In genomic region chr19:28880735-28881401, GRCh38 we compare ENCODE assay signal across 28 cellular contexts.
"Had no signal": no experiment of that assay in that cellular context is flagged by ENCODE, and none has a peak within 500 bp of the region (broad histone marks: within the 10 kb centered on the region; RNA-seq: fewer than 3 reads in every experiment).

No MANE protein-coding gene starts in this region.

- H3K27me3 Mint-ChIP-seq: activated naive CD8-positive, alpha-beta T cell; dendritic cell treated with granulocyte-macrophage colony-stimulating factor and Interleukin-4, amounts not matched to agents 40 ng/mL and 50 ng/mL, for 4 days had no signal

- H3K4me3 ChIP-seq: adrenal gland, ascending aorta, hepatocyte, lung, ovary, psoas muscle, right atrium auricular region, thyroid gland had no signal

- H3K4me1 ChIP-seq: adrenal gland, ascending aorta, foreskin keratinocyte, psoas muscle had no signal

- H3K27ac ChIP-seq: adrenal gland, ascending aorta, brain microvascular endothelial cell, foreskin keratinocyte, hepatocyte, neutrophil, ovary, psoas muscle, right atrium auricular region, thyroid gland had no signal

- H3K36me3 Mint-ChIP-seq: activated naive CD8-positive, alpha-beta T cell; immature natural killer cell; mesothelial cell of epicardium; natural killer cell had no signal

- H3K4me1 Mint-ChIP-seq: activated CD4-positive, alpha-beta T cell treated with anti-CD3 and anti-CD28 coated beads for 36 hours; activated T-helper 17 cell treated with anti-CD3 and anti-CD28 coated beads, Interleukin-2, amount 50 U/mL, for 72 hours; immature natural killer cell; natural killer cell had no signal

- H3K27ac Mint-ChIP-seq: activated B cell treated with CpG ODN at 0.5 μM for 24 hours; activated CD4-positive, alpha-beta T cell treated with anti-CD3 and anti-CD28 coated beads for 36 hours; activated naive CD8-positive, alpha-beta T cell; activated T-cell treated with anti-CD3 and anti-CD28 coated beads, Interleukin-2, amount 50 U/mL, for 24 hours; activated T-helper 17 cell treated with anti-CD3 and anti-CD28 coated beads, Interleukin-2, amount 50 U/mL, for 72 hours; dendritic cell treated with granulocyte-macrophage colony-stimulating factor and Interleukin-4, amounts not matched to agents 40 ng/mL and 50 ng/mL, for 4 days; mesothelial cell of epicardium; natural killer cell had no signal

- DNase-seq: activated B cell treated with CpG ODN at 0.5 μM for 24 hours; activated CD4-positive, alpha-beta T cell treated with anti-CD3 and anti-CD28 coated beads for 36 hours; activated CD4-positive, alpha-beta T cell treated with anti-CD3 and anti-CD28 coated beads, Interleukin-2, amount 50 U/mL, for 4 hours; activated CD8-positive, alpha-beta memory T cell treated with anti-CD3 and anti-CD28 coated beads for 24 hours; activated CD8-positive, alpha-beta memory T cell treated with anti-CD3 and anti-CD28 coated beads, Interleukin-2, amount 50 U/mL, for 4 hours; activated T-cell treated with anti-CD3 and anti-CD28 coated beads, Interleukin-2, amount 50 U/mL, for 24 hours; adrenal gland; brain microvascular endothelial cell; caudate nucleus; effector CD4-positive, alpha-beta T cell; foreskin keratinocyte; immature natural killer cell; natural killer cell; ovary; psoas muscle; stimulated activated CD4-positive, alpha-beta T cell treated with anti-CD3 and anti-CD28 coated beads, Interleukin-4, amount 100 ng/mL, for 4 hours; stimulated activated naive CD8-positive, alpha-beta T cell treated with anti-CD3 and anti-CD28 coated beads, Interleukin-15, Interleukin-2, amounts not matched to agents 100 U/mL and 50 U/mL, for 24 hours; T-helper 1 cell had no signal

- H3K36me3 ChIP-seq: adrenal gland, ascending aorta, brain microvascular endothelial cell, neutrophil, ovary, right atrium auricular region, thyroid gland had no signal

- H3K9me3 Mint-ChIP-seq: activated B cell treated with CpG ODN at 0.5 μM for 24 hours; activated T-cell treated with anti-CD3 and anti-CD28 coated beads, Interleukin-2, amount 50 U/mL, for 24 hours; activated T-helper 17 cell treated with anti-CD3 and anti-CD28 coated beads, Interleukin-2, amount 50 U/mL, for 72 hours; dendritic cell treated with granulocyte-macrophage colony-stimulating factor and Interleukin-4, amounts not matched to agents 40 ng/mL and 50 ng/mL, for 4 days; immature natural killer cell; mesothelial cell of epicardium; natural killer cell had no signal

- H3K4me3 Mint-ChIP-seq: activated B cell treated with CpG ODN at 0.5 μM for 24 hours; activated CD4-positive, alpha-beta T cell treated with anti-CD3 and anti-CD28 coated beads for 36 hours; activated naive CD8-positive, alpha-beta T cell; activated T-cell treated with anti-CD3 and anti-CD28 coated beads, Interleukin-2, amount 50 U/mL, for 24 hours; activated T-helper 17 cell treated with anti-CD3 and anti-CD28 coated beads, Interleukin-2, amount 50 U/mL, for 72 hours; dendritic cell treated with granulocyte-macrophage colony-stimulating factor and Interleukin-4, amounts not matched to agents 40 ng/mL and 50 ng/mL, for 4 days; immature natural killer cell; mesothelial cell of epicardium; natural killer cell had no signal

- H3K9me3 ChIP-seq: adrenal gland, ascending aorta, neutrophil, ovary, psoas muscle, right atrium auricular region, thyroid gland had no signal

- H3K27me3 ChIP-seq: adrenal gland, ascending aorta, brain microvascular endothelial cell, foreskin keratinocyte, ovary, right atrium auricular region, thyroid gland had no signal
